ENCODE assay signal across 21 cellular contexts in genomic region chr11:102426570-102426969, GRCh38. TPM values are rescaled to one million over a fixed set of nuclear protein-coding genes. Genes with fewer than 3 reads are reported as not detected.
DNase-seq lines count a peak whose midpoint lies in the region; ATAC-seq, FAIRE-seq and TF ChIP-seq lines count a peak whose summit lies in the region.
"Had no signal": no experiment of that assay in that cellular context is flagged by ENCODE, and none has a peak within 500 bp of the region (broad histone marks: within the 10 kb centered on the region; RNA-seq: fewer than 3 reads in every experiment).

No MANE protein-coding gene starts in this region.

- H2AFZ ChIP-seq in HepG2 (ENCODE audit: low read length): no peak overlapping the region
- no peak overlapping the region for H2AFZ ChIP-seq in K562 (ENCODE audit: low read depth, low read length)

- H3K27ac Mint-ChIP-seq in mesothelial cell of epicardium: peak overlapping the region; percentile 82

- in situ Hi-C loops in HepG2 (cut with HindIII; ENCODE audit: extremely low pct_ligation_motif_present, low pct_unique_long_range_greater_than_20kb): no loop called here
- in situ Hi-C loops in K562 (cut with MboI): no loop called here

- H3K36me3 Mint-ChIP-seq in mesothelial cell of epicardium: peaks cover 12% of the 10 kb centered on the region

- no peaks in the 10 kb centered on the region for H3K9me1 ChIP-seq in K562 (ENCODE audit: control insufficient read depth, insufficient read depth, low read length)

- H3K4me3 Mint-ChIP-seq in mesothelial cell of epicardium: no peak overlapping the region
- H3K4me3 Mint-ChIP-seq: CD8-positive, alpha-beta memory T cell had no signal

- TF ChIP-seq POLR2A in HepG2 (IDR thresholded peaks at IDR 0.05; ENCODE audit: insufficient read depth in 1 of 2, low read depth in 2 of 2, low read length in 2 of 2) (no peak), right lobe of liver (IDR thresholded peaks at IDR 0.05) (no peak), K562 (conservative IDR thresholded peaks at IDR 0.05) (no peak)

- no TSS peak for BruUV-seq in HepG2 (replicated peaks; lab: Mats Ljungman, UMichigan)
- no TSS peak for BruUV-seq in K562 (replicated peaks; lab: Mats Ljungman, UMichigan)

- no peak for DNase-seq in HepG2 (ENCODE audit: low spot score)
- no peak for DNase-seq in right lobe of liver
- no peak for DNase-seq in K562 (ENCODE audit: extremely low read depth in 1 of 4, low spot score in 3 of 4)
- DNase-seq in mesothelial cell of epicardium (ENCODE audit: low spot score in 2 of 2, unreplicated experiment in 2 of 2): no peak
- no peak for DNase-seq in MG63
- DNase-seq: CD8-positive, alpha-beta memory T cell; DMS79; HCEC 1CT; IMR-90; Kasumi-1; MM.1S; NCI-H1092; NCI-H1436 treated with DMSO at 0.1 percent for 48 hours; NCI-H2029; NCI-H2171; NCI-H526; SJCRH30 had no signal

- peaks cover 97% of the 10 kb centered on the region for H4K20me1 ChIP-seq in HepG2 (ENCODE audit: insufficient read depth, low read length)
- H4K20me1 ChIP-seq in K562 (replicated peaks; ENCODE audit: control insufficient read depth, insufficient read depth, low read length): no peaks in the 10 kb centered on the region

- TF ChIP-seq EP300 in HepG2 (IDR thresholded peaks at IDR 0.05; ENCODE audit: low read depth in 2 of 2, low read length in 2 of 2) (no peak), HepG2 (CRISPR knock-in tag; IDR thresholded peaks at IDR 0.05; ENCODE audit: borderline replicate concordance) (no peak), K562 (IDR thresholded peaks at IDR 0.05; ENCODE audit: low read length) (no peak)

- CTCF ChIA-PET in HepG2 (lab: Yijun Ruan, JAX; ENCODE audit: low intra/inter-chr PET ratio, low total read pairs) (no interaction called here), K562 (lab: Yijun Ruan, JAX; ENCODE audit: low intra/inter-chr PET ratio) (no interaction called here)

- H3K27ac ChIP-seq in HepG2 (ENCODE audit: extremely low read length, insufficient read depth, low read length) (no peak overlapping the region), right lobe of liver (no peak overlapping the region), K562 (ENCODE audit: extremely low read depth, low read depth, low read length) (no peak overlapping the region)
- H3K27ac ChIP-seq: BLaER1, SJCRH30 had no signal

- intact Hi-C loops in HepG2 (cut with micrococcal nuclease; ENCODE audit: unreplicated experiment): no loop called here
- intact Hi-C loops in right lobe of liver (cut with DNase I): no loop called here
- intact Hi-C loops in K562 (cut with micrococcal nuclease): no loop called here

- no peaks in the 10 kb centered on the region for H3K27me3 Mint-ChIP-seq in mesothelial cell of epicardium (ENCODE audit: low read depth)
- H3K27me3 Mint-ChIP-seq: CD8-positive, alpha-beta memory T cell had no signal

- H3K4me2 ChIP-seq in HepG2 (ENCODE audit: low read depth, low read length) (no peak overlapping the region), K562 (ENCODE audit: insufficient read depth, low read length) (no peak overlapping the region)
- H3K4me2 ChIP-seq: BLaER1 had no signal

- no peak overlapping the region for H3K4me3 ChIP-seq in HepG2 (replicated peaks in 1 of 3; ENCODE audit: insufficient read depth in 1 of 3, low read depth in 2 of 3, low read length in 3 of 3)
- H3K4me3 ChIP-seq in right lobe of liver: no peak overlapping the region
- no peak overlapping the region for H3K4me3 ChIP-seq in K562
- no peak overlapping the region for H3K4me3 ChIP-seq in MG63
- H3K4me3 ChIP-seq: BLaER1, SJCRH30 had no signal

- TF ChIP-seq RAD21 in HepG2 (CRISPR knock-in tag; IDR thresholded peaks at IDR 0.05): no peak
- no peak for TF ChIP-seq RAD21 in K562 (CRISPR knock-in tag; conservative IDR thresholded peaks at IDR 0.05 in 1 of 2, IDR thresholded peaks at IDR 0.05 in 1 of 2)

- H3K9ac ChIP-seq in HepG2 (ENCODE audit: insufficient read depth, low read depth, low read length): no peak overlapping the region
- no peak overlapping the region for H3K9ac ChIP-seq in K562 (ENCODE audit: insufficient read depth in 1 of 2, low read depth in 2 of 2, low read length in 2 of 2)
- H3K9ac ChIP-seq: BLaER1 had no signal

- TF ChIP-seq CTCF in HepG2 (CRISPR knock-in tag; IDR thresholded peaks at IDR 0.05) (no peak), right lobe of liver (IDR thresholded peaks at IDR 0.05) (no peak), K562 (IDR thresholded peaks at IDR 0.05 in 2 of 3, conservative IDR thresholded peaks at IDR 0.05 in 1 of 3; ENCODE audit: insufficient read depth in 2 of 3, low read depth in 1 of 3, low read length in 3 of 3) (no peak), mesothelial cell of epicardium (IDR thresholded peaks at IDR 0.05; ENCODE audit: unreplicated experiment) (no peak)

- H3K27me3 ChIP-seq in HepG2 (ENCODE audit: control insufficient read depth in 1 of 2, insufficient read depth in 2 of 2, low read length in 2 of 2) (no peaks in the 10 kb centered on the region), right lobe of liver (no peaks in the 10 kb centered on the region), K562 (ENCODE audit: control insufficient read depth in 2 of 2, insufficient read depth in 2 of 2, low read length in 2 of 2) (no peaks in the 10 kb centered on the region), MG63 (no peaks in the 10 kb centered on the region)
- H3K27me3 ChIP-seq: BLaER1, SJCRH30 had no signal

- FAIRE-seq in HepG2 (lab: Jason Lieb, UNC): no peak
- no peak for FAIRE-seq in K562 (lab: Jason Lieb, UNC)
- FAIRE-seq: D721Med had no signal

- H3K9me3 ChIP-seq in HepG2 (ENCODE audit: low read length) (no peaks in the 10 kb centered on the region), right lobe of liver (no peaks in the 10 kb centered on the region), K562 (replicated peaks; ENCODE audit: control insufficient read depth, insufficient read depth, low read depth, low read length) (no peaks in the 10 kb centered on the region; the same call in 1 of the 2 replicates), MG63 (no peaks in the 10 kb centered on the region)
- H3K9me3 ChIP-seq: SJCRH30 had no signal

- H3K9me3 Mint-ChIP-seq in mesothelial cell of epicardium: no peaks in the 10 kb centered on the region
- H3K9me3 Mint-ChIP-seq: CD8-positive, alpha-beta memory T cell had no signal

- H3K4me1 ChIP-seq in HepG2 (ENCODE audit: insufficient read depth, low read length): peaks cover 66% of the 10 kb centered on the region
- peaks cover 0 to 17% (median 0%) of the 10 kb centered on the region in 4 donors for H3K4me1 ChIP-seq in right lobe of liver
- no peaks in the 10 kb centered on the region for H3K4me1 ChIP-seq in K562 (replicated peaks in 1 of 2; ENCODE audit: control insufficient read depth in 2 of 2, insufficient read depth in 2 of 2, low read length in 2 of 2)

- POLR2A ChIA-PET in HepG2 (lab: Yijun Ruan, JAX) (no interaction called here), K562 (lab: Yijun Ruan, JAX) (no interaction called here)

- peaks cover 96% of the 10 kb centered on the region for H3K79me2 ChIP-seq in HepG2 (ENCODE audit: insufficient read depth, low read length)
- H3K79me2 ChIP-seq in K562 (ENCODE audit: control insufficient read depth, insufficient read depth, low read length): peaks cover 11% of the 10 kb centered on the region; the same call in 1 of the 3 replicates

- ATAC-seq in HepG2: no peak
- no peak for ATAC-seq in right lobe of liver
- ATAC-seq in K562: no peak
- no peak for ATAC-seq in GM18858 (IDR thresholded peaks at IDR 0.05; ENCODE audit: unreplicated experiment)
- ATAC-seq in GM19395 (IDR thresholded peaks at IDR 0.05; ENCODE audit: unreplicated experiment): no peak

- H3K4me1 Mint-ChIP-seq in mesothelial cell of epicardium: peaks cover 15% of the 10 kb centered on the region

- peaks cover 11 to 83% of the 10 kb centered on the region in 2 experiments for H3K36me3 ChIP-seq in HepG2 (replicated peaks in 1 of 2; ENCODE audit: control insufficient read depth in 1 of 2, insufficient read depth in 2 of 2, low read length in 2 of 2)
- H3K36me3 ChIP-seq in right lobe of liver: no peaks in the 10 kb centered on the region
- H3K36me3 ChIP-seq in K562 (ENCODE audit: control insufficient read depth, insufficient read depth, low read length): peaks cover 7% of the 10 kb centered on the region
- H3K36me3 ChIP-seq in MG63: peaks cover 2% of the 10 kb centered on the region
- H3K36me3 ChIP-seq: SJCRH30 had no signal

RNA-seq across cellular contexts. Expression of gene TMEM123, which starts 26.0 kb away (rescaled TPM):
- total RNA-seq in HepG2 (2016; rRNA removed; fragmentation: Illumina TruSeq; extraction: Trizol) (265 and 365 TPM in 2 replicates), right lobe of liver (100 to 1,000 TPM; 173 to 557 (median 229) TPM), K562 (2014; rRNA removed) (50.2 and 55.0 TPM in 2 replicates), K562 (2014; rRNA removed; fragmentation: Illumina TruSeq; extraction: Trizol) (132 and 151 TPM in 2 replicates), K562 (2015; rRNA removed; fragmentation: Illumina TruSeq; extraction: Trizol) (139 and 149 TPM in 2 replicates), K562 (2021) (80.0 and 82.4 TPM in 2 replicates), mesothelial cell of epicardium (131 to 144 TPM (median 137 TPM) in 3 replicates)
- 106 and 111 TPM in 2 replicates for total RNA-seq in HepG2 (2016; cell fraction: cytosol; rRNA removed; fragmentation: Illumina TruSeq; extraction: Trizol; ENCODE audit: low read depth)
- total RNA-seq in HepG2 (2016; cell fraction: insoluble cytoplasmic fraction; rRNA removed; fragmentation: Illumina TruSeq; extraction: Trizol): 253 and 367 TPM in 2 replicates
- 267 and 271 TPM in 2 replicates for total RNA-seq in HepG2 (2016; cell fraction: membrane; rRNA removed; fragmentation: Illumina TruSeq; extraction: Trizol)
- 271 and 302 TPM in 2 replicates for total RNA-seq in HepG2 (2016; cell fraction: nucleus; rRNA removed; fragmentation: Illumina TruSeq; extraction: Trizol)
- polyA plus RNA-seq in HepG2 (2011; rRNA removed) (2,108 and 2,761 TPM in 2 replicates), K562 (2011; rRNA removed) (327 and 344 TPM in 2 replicates), K562 (2014; fragmentation: Illumina TruSeq; extraction: Trizol) (100 and 104 TPM in 2 replicates), K562 (2014; fragmentation: Nextera tagmentation; extraction: Ambion mirVana) (10 to 100 TPM; 19.8 to 29.4 TPM), K562 (2014; rRNA removed) (50.1 and 52.3 TPM in 2 replicates)
- polyA plus RNA-seq in HepG2 (2011; cell fraction: cytosol; rRNA removed): 1,026 and 1,553 TPM in 2 replicates
- polyA plus RNA-seq in HepG2 (2011; cell fraction: nucleus; rRNA removed): 209 and 224 TPM in 2 replicates
- polyA plus RNA-seq in HepG2 (2012): 787 and 938 TPM in 2 replicates
- 159 and 182 TPM in 2 replicates for polyA plus RNA-seq in HepG2 (2016; cell fraction: cytosol; fragmentation: Illumina TruSeq; extraction: Trizol; ENCODE audit: low read depth)
- polyA plus RNA-seq in HepG2 (2016; cell fraction: insoluble cytoplasmic fraction; fragmentation: Illumina TruSeq; extraction: Trizol; ENCODE audit: low read depth): 316 and 330 TPM in 2 replicates
- polyA plus RNA-seq in HepG2 (2016; cell fraction: membrane; fragmentation: Illumina TruSeq; extraction: Trizol; ENCODE audit: low read depth): 230 and 256 TPM in 2 replicates
- polyA plus RNA-seq in HepG2 (2016; cell fraction: nucleus; fragmentation: Illumina TruSeq; extraction: Trizol; ENCODE audit: insufficient read depth, low read depth): 368 and 391 TPM in 2 replicates
- polyA minus RNA-seq in HepG2 (2011; rRNA and poly(A)+ RNA removed; ENCODE audit: low replicate concordance): 117 and 454 TPM in 2 replicates
- 1,086 and 1,277 TPM in 2 replicates for polyA minus RNA-seq in HepG2 (2011; cell fraction: cytosol; rRNA and poly(A)+ RNA removed)
- 441 and 760 TPM in 2 replicates for polyA minus RNA-seq in HepG2 (2011; cell fraction: nucleus; rRNA and poly(A)+ RNA removed)
- total RNA-seq in K562 (2011; cell fraction: chromatin; rRNA removed; ENCODE audit: low replicate concordance): 82.8 and 147 TPM in 2 replicates
- 97.2 and 106 TPM in 2 replicates for total RNA-seq in K562 (2011; cell fraction: nucleolus; rRNA removed)
- total RNA-seq in K562 (2011; cell fraction: nucleoplasm; rRNA removed): 158 and 240 TPM in 2 replicates
- 95.7 and 139 TPM in 2 replicates for polyA plus RNA-seq in K562 (2011; cell fraction: cytosol; rRNA removed)
- 33.6 and 76.0 TPM in 2 replicates for polyA plus RNA-seq in K562 (2011; cell fraction: nucleus; rRNA removed)
- polyA plus RNA-seq in K562 (2012): 73.9 and 87.4 TPM in 2 replicates
- polyA minus RNA-seq in K562 (2011; rRNA and poly(A)+ RNA removed): 518 and 545 TPM in 2 replicates
- 108 and 135 TPM in 2 replicates for polyA minus RNA-seq in K562 (2011; cell fraction: cytosol; rRNA and poly(A)+ RNA removed)
- polyA minus RNA-seq in K562 (2011; cell fraction: nucleus; rRNA and poly(A)+ RNA removed): 22.5 and 48.3 TPM in 2 replicates
- 70.8 and 112 TPM in 2 replicates for total RNA-seq in MG63 (2014; rRNA removed; shearing (Covaris generic); ENCODE audit: low replicate concordance)

Comparison
In these comparisons a context has a peak if more than half of its experiments do, and no peak if none do; other contexts are left out.
1. Of the 241 proteins assayed by ChIP-seq in both HepG2 and K562: peak only in HepG2: none; only in K562: PCBP1; in both: HNRNPK; in neither: 238; mixed calls (peak in some experiments, not most) for 1.